1 cellular context compared by ENCODE assay signal in genomic region chr11:64234840-64235379, GRCh38.
TF ChIP-seq lines count a peak whose summit lies in the region.

No MANE protein-coding gene starts in this region.

TF ChIP-seq in HCT116, 20 proteins besides CTCF, POLR2A, EP300 and RAD21 (continued from another document):
- TF ChIP-seq ZBTB33 (IDR thresholded peaks at IDR 0.05; ENCODE audit: extremely low read depth, insufficient replicate concordance, low read length) (no peak), FOSL1 (IDR thresholded peaks at IDR 0.05; ENCODE audit: low read depth) (no peak), ZNF274 (IDR thresholded peaks at IDR 0.05; ENCODE audit: low read depth, low read length) (no peak)
TF ChIP-seq in HCT116: peak in this region for 1.
